Comparison of ENCODE assay signal across 1 cellular context in the genomic region with DNA sequence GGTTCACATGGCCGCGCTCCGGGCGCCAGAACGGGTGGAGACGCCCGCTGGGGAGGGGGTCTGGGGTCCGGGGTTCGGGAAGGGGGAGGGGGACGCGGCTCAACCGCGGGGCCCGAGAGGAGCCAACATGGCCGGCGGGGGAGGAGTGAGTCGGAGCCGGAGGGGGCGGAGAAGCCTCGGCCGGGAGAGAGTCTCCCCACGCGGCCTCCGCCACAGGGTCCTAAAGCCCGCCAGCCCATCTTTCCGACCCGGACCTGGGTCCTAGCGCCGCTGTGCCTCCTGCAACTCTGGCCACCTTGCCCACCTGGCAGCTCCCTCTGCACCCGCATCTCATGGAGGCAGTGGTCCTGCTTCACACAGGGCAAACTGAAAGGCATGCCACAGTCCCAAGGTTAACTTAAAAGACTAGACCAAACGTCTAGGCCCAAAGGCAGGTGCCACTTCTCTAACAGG.
A peak's percentile ranks its signal among the peaks of the same experiment; 100 is the strongest.
TF ChIP-seq lines count a peak whose summit lies in the region.

Gene BAZ2A (minus strand): TSS at position 147 of the 453 bp plus-strand sequence. CDS start 12,796 bp downstream, outside the sequence.

TF ChIP-seq in GM12878, 131 proteins besides CTCF, POLR2A, EP300 and RAD21 (continued from another document and continues in another):
- TF ChIP-seq ZBTB4 (CRISPR knock-in tag; IDR thresholded peaks at IDR 0.05) = no peak
- TF ChIP-seq TARDBP (IDR thresholded peaks at IDR 0.05; ENCODE audit: borderline replicate concordance) = peak; percentile 88
- TF ChIP-seq NFIC (IDR thresholded peaks at IDR 0.05; ENCODE audit: low read depth, low read length) = no peak
- TF ChIP-seq, protein P1, sequence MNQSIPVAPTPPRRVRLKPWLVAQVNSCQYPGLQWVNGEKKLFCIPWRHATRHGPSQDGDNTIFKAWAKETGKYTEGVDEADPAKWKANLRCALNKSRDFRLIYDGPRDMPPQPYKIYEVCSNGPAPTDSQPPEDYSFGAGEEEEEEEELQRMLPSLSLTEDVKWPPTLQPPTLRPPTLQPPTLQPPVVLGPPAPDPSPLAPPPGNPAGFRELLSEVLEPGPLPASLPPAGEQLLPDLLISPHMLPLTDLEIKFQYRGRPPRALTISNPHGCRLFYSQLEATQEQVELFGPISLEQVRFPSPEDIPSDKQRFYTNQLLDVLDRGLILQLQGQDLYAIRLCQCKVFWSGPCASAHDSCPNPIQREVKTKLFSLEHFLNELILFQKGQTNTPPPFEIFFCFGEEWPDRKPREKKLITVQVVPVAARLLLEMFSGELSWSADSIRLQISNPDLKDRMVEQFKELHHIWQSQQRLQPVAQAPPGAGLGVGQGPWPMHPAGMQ (IDR thresholded peaks at IDR 0.05; ENCODE audit: borderline replicate concordance) = no peak
- TF ChIP-seq IKZF2 (IDR thresholded peaks at IDR 0.05) = 0 out of 4 replicates have a peak, but pooled peaks of 1 of the 2 experiments have one; percentile 40
- TF ChIP-seq, protein P2, sequence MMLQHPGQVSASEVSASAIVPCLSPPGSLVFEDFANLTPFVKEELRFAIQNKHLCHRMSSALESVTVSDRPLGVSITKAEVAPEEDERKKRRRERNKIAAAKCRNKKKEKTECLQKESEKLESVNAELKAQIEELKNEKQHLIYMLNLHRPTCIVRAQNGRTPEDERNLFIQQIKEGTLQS (IDR thresholded peaks at IDR 0.05; ENCODE audit: borderline replicate concordance, extremely low read depth, low read depth, low read length) = no peak
- no peak for TF ChIP-seq CEBPB (IDR thresholded peaks at IDR 0.05; ENCODE audit: borderline replicate concordance in 1 of 2, low read depth in 2 of 2, low read length in 2 of 2)
- no peak for TF ChIP-seq E2F8 (IDR thresholded peaks at IDR 0.05; ENCODE audit: low read depth, partially characterized antibody)
- TF ChIP-seq HSF1 (IDR thresholded peaks at IDR 0.05; ENCODE audit: low read depth, low read length) = peak; percentile 40; the same call in 1 of the 2 replicates
- TF ChIP-seq USF1 (IDR thresholded peaks at IDR 0.05; ENCODE audit: borderline replicate concordance, extremely low read length, insufficient read depth, low read depth, low read length) = no peak
- peak; percentile 80; the same call in 1 of the 2 replicates for TF ChIP-seq TBL1XR1 (IDR thresholded peaks at IDR 0.05; ENCODE audit: low read depth, low read length)
- no peak for TF ChIP-seq ZNF274 (IDR thresholded peaks at IDR 0.05; ENCODE audit: insufficient read depth, insufficient read length)
- no peak for TF ChIP-seq HDAC2 (IDR thresholded peaks at IDR 0.05)
- 0 out of 4 replicates have a peak, but pooled peaks of 1 of the 2 experiments have one; percentile 22 for TF ChIP-seq ETV6 (conservative IDR thresholded peaks at IDR 0.05 in 1 of 2, IDR thresholded peaks at IDR 0.05 in 1 of 2; ENCODE audit: borderline replicate concordance in 1 of 2, low read depth in 1 of 2)
- no peak for TF ChIP-seq FOXM1 (IDR thresholded peaks at IDR 0.05; ENCODE audit: low read depth, low read length)
- TF ChIP-seq NFYA (IDR thresholded peaks at IDR 0.05; ENCODE audit: borderline replicate concordance, low read depth, low read length) = no peak
- peak; percentile 94 for TF ChIP-seq LARP7 (IDR thresholded peaks at IDR 0.05)
- TF ChIP-seq, protein P3, sequence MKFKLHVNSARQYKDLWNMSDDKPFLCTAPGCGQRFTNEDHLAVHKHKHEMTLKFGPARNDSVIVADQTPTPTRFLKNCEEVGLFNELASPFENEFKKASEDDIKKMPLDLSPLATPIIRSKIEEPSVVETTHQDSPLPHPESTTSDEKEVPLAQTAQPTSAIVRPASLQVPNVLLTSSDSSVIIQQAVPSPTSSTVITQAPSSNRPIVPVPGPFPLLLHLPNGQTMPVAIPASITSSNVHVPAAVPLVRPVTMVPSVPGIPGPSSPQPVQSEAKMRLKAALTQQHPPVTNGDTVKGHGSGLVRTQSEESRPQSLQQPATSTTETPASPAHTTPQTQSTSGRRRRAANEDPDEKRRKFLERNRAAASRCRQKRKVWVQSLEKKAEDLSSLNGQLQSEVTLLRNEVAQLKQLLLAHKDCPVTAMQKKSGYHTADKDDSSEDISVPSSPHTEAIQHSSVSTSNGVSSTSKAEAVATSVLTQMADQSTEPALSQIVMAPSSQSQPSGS (IDR thresholded peaks at IDR 0.05; ENCODE audit: low read length) = no peak
- no peak for TF ChIP-seq JUND (IDR thresholded peaks at IDR 0.05; ENCODE audit: low read depth, low read length)
- TF ChIP-seq KAT2A (conservative IDR thresholded peaks at IDR 0.05; ENCODE audit: control insufficient read depth, low read depth, low read length) = no peak
- no peak for TF ChIP-seq JUNB (IDR thresholded peaks at IDR 0.05)
- no peak for TF ChIP-seq HDAC6 (IDR thresholded peaks at IDR 0.05; ENCODE audit: unreplicated experiment)
- TF ChIP-seq, protein P4, sequence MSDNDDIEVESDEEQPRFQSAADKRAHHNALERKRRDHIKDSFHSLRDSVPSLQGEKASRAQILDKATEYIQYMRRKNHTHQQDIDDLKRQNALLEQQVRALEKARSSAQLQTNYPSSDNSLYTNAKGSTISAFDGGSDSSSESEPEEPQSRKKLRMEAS (IDR thresholded peaks at IDR 0.05; ENCODE audit: low read depth, low read length) = peak; percentile 80
- TF ChIP-seq SMC3 (IDR thresholded peaks at IDR 0.05; ENCODE audit: borderline replicate concordance, low read length) = peak; percentile 12; the same call in 1 of the 2 replicates
- TF ChIP-seq IRF3 (IDR thresholded peaks at IDR 0.05) = no peak
- TF ChIP-seq SREBF1 (IDR thresholded peaks at IDR 0.05; ENCODE audit: low read length) = no peak; the same call in 1 of the 2 replicates
- peak; percentile 79 for TF ChIP-seq MXI1 (IDR thresholded peaks at IDR 0.05; ENCODE audit: low read depth, low read length)
- TF ChIP-seq ZZZ3 (IDR thresholded peaks at IDR 0.05; ENCODE audit: control insufficient read depth, insufficient read length, low read depth) = no peak
- TF ChIP-seq EGR1 (IDR thresholded peaks at IDR 0.05; ENCODE audit: borderline replicate concordance in 1 of 2, low read depth in 2 of 2, low read length in 2 of 2) = peak in 1 of 2 experiments; percentile 98; a peak in 2 of 3 replicates
- TF ChIP-seq BHLHE40 (IDR thresholded peaks at IDR 0.05; ENCODE audit: borderline replicate concordance in 1 of 2, low read depth in 2 of 2, low read length in 1 of 2) = peak; percentile 64 to 69; a peak in 3 of 4 replicates
- no peak; the same call in 1 of the 2 replicates for TF ChIP-seq SREBF2 (IDR thresholded peaks at IDR 0.05; ENCODE audit: low read length)
- TF ChIP-seq CHD2 (IDR thresholded peaks at IDR 0.05; ENCODE audit: borderline replicate concordance, low read depth, low read length) = peak; percentile 73
- TF ChIP-seq, protein P5, sequence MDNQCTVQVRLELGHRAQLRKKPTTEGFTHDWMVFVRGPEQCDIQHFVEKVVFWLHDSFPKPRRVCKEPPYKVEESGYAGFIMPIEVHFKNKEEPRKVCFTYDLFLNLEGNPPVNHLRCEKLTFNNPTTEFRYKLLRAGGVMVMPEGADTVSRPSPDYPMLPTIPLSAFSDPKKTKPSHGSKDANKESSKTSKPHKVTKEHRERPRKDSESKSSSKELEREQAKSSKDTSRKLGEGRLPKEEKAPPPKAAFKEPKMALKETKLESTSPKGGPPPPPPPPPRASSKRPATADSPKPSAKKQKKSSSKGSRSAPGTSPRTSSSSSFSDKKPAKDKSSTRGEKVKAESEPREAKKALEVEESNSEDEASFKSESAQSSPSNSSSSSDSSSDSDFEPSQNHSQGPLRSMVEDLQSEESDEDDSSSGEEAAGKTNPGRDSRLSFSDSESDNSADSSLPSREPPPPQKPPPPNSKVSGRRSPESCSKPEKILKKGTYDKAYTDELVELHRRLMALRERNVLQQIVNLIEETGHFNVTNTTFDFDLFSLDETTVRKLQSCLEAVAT (IDR thresholded peaks at IDR 0.05) = peak; percentile 90
- TF ChIP-seq NR2C1 (IDR thresholded peaks at IDR 0.05) = peak; percentile 19; the same call in 1 of the 2 replicates
- peak; percentile 68; the same call in 1 of the 2 replicates for TF ChIP-seq ZNF207 (IDR thresholded peaks at IDR 0.05; ENCODE audit: borderline replicate concordance)
- TF ChIP-seq SRF (IDR thresholded peaks at IDR 0.05; ENCODE audit: low read depth in 2 of 2, low read length in 2 of 2) = 0 out of 4 replicates have a peak, but pooled peaks of 1 of the 2 experiments have one; percentile 40
- TF ChIP-seq, protein P6, sequence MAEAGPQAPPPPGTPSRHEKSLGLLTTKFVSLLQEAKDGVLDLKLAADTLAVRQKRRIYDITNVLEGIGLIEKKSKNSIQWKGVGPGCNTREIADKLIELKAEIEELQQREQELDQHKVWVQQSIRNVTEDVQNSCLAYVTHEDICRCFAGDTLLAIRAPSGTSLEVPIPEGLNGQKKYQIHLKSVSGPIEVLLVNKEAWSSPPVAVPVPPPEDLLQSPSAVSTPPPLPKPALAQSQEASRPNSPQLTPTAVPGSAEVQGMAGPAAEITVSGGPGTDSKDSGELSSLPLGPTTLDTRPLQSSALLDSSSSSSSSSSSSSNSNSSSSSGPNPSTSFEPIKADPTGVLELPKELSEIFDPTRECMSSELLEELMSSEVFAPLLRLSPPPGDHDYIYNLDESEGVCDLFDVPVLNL (IDR thresholded peaks at IDR 0.05; ENCODE audit: low read depth, low read length) = no peak
- TF ChIP-seq RUNX3 (IDR thresholded peaks at IDR 0.05; ENCODE audit: low read length) = no peak
